Comparison of ENCODE assay signal across 1 cellular context in genomic region chr17:17836250-17836817, GRCh38.
TF ChIP-seq lines count a peak whose summit lies in the region.

No MANE protein-coding gene starts in this region.

TF ChIP-seq in HepG2, 621 proteins besides CTCF, POLR2A, EP300 and RAD21 (continued from another document and continues in another):
- no peak for TF ChIP-seq PRDM10 (CRISPR knock-in tag; IDR thresholded peaks at IDR 0.05; ENCODE audit: low read depth)
- no peak for TF ChIP-seq SP2 (CRISPR knock-in tag; IDR thresholded peaks at IDR 0.05)
- no peak for TF ChIP-seq ZNF512B (CRISPR knock-in tag; IDR thresholded peaks at IDR 0.05; ENCODE audit: borderline replicate concordance)
- peak; percentile 95 for TF ChIP-seq ZNF768 (CRISPR knock-in tag; IDR thresholded peaks at IDR 0.05)
- peak; percentile 82; the same call in 1 of the 2 replicates for TF ChIP-seq NR0B2 (CRISPR knock-in tag; IDR thresholded peaks at IDR 0.05)
- no peak for TF ChIP-seq ZBTB7A (CRISPR knock-in tag; IDR thresholded peaks at IDR 0.05)
- peak; percentile 83; the same call in 1 of the 2 replicates for TF ChIP-seq ZNF264 (CRISPR knock-in tag; IDR thresholded peaks at IDR 0.05)
- TF ChIP-seq ZMAT3 (CRISPR knock-in tag; conservative IDR thresholded peaks at IDR 0.05), result peak; percentile 28; the same call in 1 of the 2 replicates
- no peak; the same call in 1 of the 2 replicates for TF ChIP-seq ZNF367 (CRISPR knock-in tag; IDR thresholded peaks at IDR 0.05; ENCODE audit: borderline replicate concordance)
- 0 out of 2 replicates have a peak, but pooled peaks have one; percentile 3 for TF ChIP-seq ZNF770 (CRISPR knock-in tag; IDR thresholded peaks at IDR 0.05)
- TF ChIP-seq NFKB2 (CRISPR knock-in tag; IDR thresholded peaks at IDR 0.05; ENCODE audit: borderline replicate concordance), result peak; percentile 91
- no peak; the same call in 1 of the 2 replicates for TF ChIP-seq CERS6 (CRISPR knock-in tag; IDR thresholded peaks at IDR 0.05)
- TF ChIP-seq CHCHD3 (CRISPR knock-in tag; IDR thresholded peaks at IDR 0.05), result peak; percentile 77; the same call in 1 of the 2 replicates
- peak; percentile 57; the same call in 1 of the 2 replicates for TF ChIP-seq MIER3 (CRISPR knock-in tag; IDR thresholded peaks at IDR 0.05; ENCODE audit: borderline replicate concordance)
- peak; percentile 81 for TF ChIP-seq ZGPAT (CRISPR knock-in tag; IDR thresholded peaks at IDR 0.05)
- 0 out of 2 replicates have a peak, but pooled peaks have one; percentile 49 for TF ChIP-seq ZKSCAN8 (CRISPR knock-in tag; IDR thresholded peaks at IDR 0.05; ENCODE audit: borderline replicate concordance)
- TF ChIP-seq FOXA3 (CRISPR knock-in tag; IDR thresholded peaks at IDR 0.05), result peak; percentile 51
- TF ChIP-seq TOE1 (CRISPR knock-in tag; IDR thresholded peaks at IDR 0.05), result no peak; the same call in 1 of the 2 replicates
- peak; percentile 79; the same call in 1 of the 2 replicates for TF ChIP-seq CREB3 (CRISPR knock-in tag; IDR thresholded peaks at IDR 0.05)
- TF ChIP-seq MXD1 (CRISPR knock-in tag; IDR thresholded peaks at IDR 0.05), result peak; percentile 98
- no peak for TF ChIP-seq HDAC6 (IDR thresholded peaks at IDR 0.05; ENCODE audit: low read depth, low read length)
- peak; percentile 74; the same call in 1 of the 2 replicates for TF ChIP-seq ZNF251 (CRISPR knock-in tag; IDR thresholded peaks at IDR 0.05)
- no peak for TF ChIP-seq ZNF180 (CRISPR knock-in tag; IDR thresholded peaks at IDR 0.05; ENCODE audit: borderline replicate concordance, low read depth)
- peak; percentile 95; the same call in 1 of the 2 replicates for TF ChIP-seq ZNF235 (CRISPR knock-in tag; IDR thresholded peaks at IDR 0.05; ENCODE audit: borderline replicate concordance)
- peak in 1 of 2 experiments; percentile 34; a peak in 2 of 4 replicates for TF ChIP-seq KLF16 (CRISPR knock-in tag; IDR thresholded peaks at IDR 0.05)
- TF ChIP-seq ZNF546 (CRISPR knock-in tag; conservative IDR thresholded peaks at IDR 0.05), result peak; percentile 96
- TF ChIP-seq ZNF503 (CRISPR knock-in tag; IDR thresholded peaks at IDR 0.05), result peak; percentile 63; the same call in 1 of the 2 replicates
- TF ChIP-seq DR1 (CRISPR knock-in tag; IDR thresholded peaks at IDR 0.05), result peak; percentile 87
- TF ChIP-seq TCF12 (IDR thresholded peaks at IDR 0.05), result no peak
- peak; percentile 45; the same call in 1 of the 2 replicates for TF ChIP-seq TCF12 (CRISPR knock-in tag; IDR thresholded peaks at IDR 0.05)
- peak; percentile 68 for TF ChIP-seq GABPB1 (CRISPR knock-in tag; IDR thresholded peaks at IDR 0.05)
- no peak for TF ChIP-seq EED (CRISPR knock-in tag; IDR thresholded peaks at IDR 0.05)
- TF ChIP-seq E2F5 (CRISPR knock-in tag; conservative IDR thresholded peaks at IDR 0.05), result no peak
- peak; percentile 18 for TF ChIP-seq TEAD3 (CRISPR knock-in tag; optimal IDR thresholded peaks at IDR 0.05; ENCODE audit: borderline replicate concordance)
- TF ChIP-seq ZNF280B (CRISPR knock-in tag; IDR thresholded peaks at IDR 0.05; ENCODE audit: borderline replicate concordance), result peak; percentile 45; the same call in 1 of the 2 replicates
- TF ChIP-seq NR2F6 (IDR thresholded peaks at IDR 0.05), result no peak
- peak; percentile 67 for TF ChIP-seq NR2F6 (CRISPR knock-in tag; IDR thresholded peaks at IDR 0.05)
- TF ChIP-seq MTERF4 (CRISPR knock-in tag; IDR thresholded peaks at IDR 0.05), result peak; percentile 68; the same call in 1 of the 2 replicates
- TF ChIP-seq ZNF564 (CRISPR knock-in tag; IDR thresholded peaks at IDR 0.05), result peak; percentile 78; the same call in 1 of the 2 replicates
- no peak; the same call in none of the 2 replicates for TF ChIP-seq BRD4 (CRISPR knock-in tag; IDR thresholded peaks at IDR 0.05)
- TF ChIP-seq NR2F2 (IDR thresholded peaks at IDR 0.05; ENCODE audit: borderline replicate concordance, low read depth), result no peak
- TF ChIP-seq FOSL1 (CRISPR knock-in tag; IDR thresholded peaks at IDR 0.05; ENCODE audit: borderline replicate concordance), result peak; percentile 10; the same call in 1 of the 2 replicates
- TF ChIP-seq ZNF253 (CRISPR knock-in tag; IDR thresholded peaks at IDR 0.05; ENCODE audit: borderline replicate concordance), result peak; percentile 91
